Comparison of ENCODE assay signal across 16 cellular contexts in the genomic region with DNA sequence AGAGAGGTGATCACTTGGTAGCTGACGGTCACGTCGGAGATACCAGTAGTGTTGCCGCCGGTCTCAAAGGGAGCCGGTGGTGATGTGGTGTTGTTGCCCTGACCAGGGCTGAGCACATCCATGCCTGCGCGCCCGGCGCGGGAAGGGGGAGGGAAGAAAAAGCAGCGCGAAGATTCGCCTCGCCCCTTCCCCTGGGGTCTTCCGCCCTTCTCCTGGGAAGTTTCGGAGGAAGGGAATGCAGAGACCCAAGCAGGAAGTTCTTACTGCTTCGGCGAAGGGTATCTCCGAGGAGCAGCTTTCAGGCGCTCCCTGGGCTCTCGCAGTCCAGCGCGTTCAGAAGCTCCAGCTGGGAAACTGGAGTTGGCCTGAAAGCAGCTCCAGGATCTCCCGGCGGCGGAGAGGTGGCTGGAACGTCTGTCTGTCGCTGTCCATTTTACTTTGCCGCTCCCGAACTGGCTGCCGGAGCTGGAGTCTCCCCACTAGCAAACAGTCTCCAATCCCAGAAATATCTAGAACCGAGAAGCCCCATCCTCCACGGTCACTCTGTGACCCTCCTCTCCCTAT. TPM values are rescaled to one million over a fixed set of nuclear protein-coding genes. Genes with fewer than 3 reads are reported as not detected.
DNase-seq lines count a peak whose midpoint lies in the region; ATAC-seq and TF ChIP-seq lines count a peak whose summit lies in the region.
"Had no signal": no experiment of that assay in that cellular context is flagged by ENCODE, and none has a peak within 500 bp of the region (broad histone marks: within the 10 kb centered on the region; RNA-seq: fewer than 3 reads in every experiment).

No MANE protein-coding gene starts in this region.

- intact Hi-C loops in testis (cut with DNase I; ENCODE audit: low total_unique reads) (no loop called here), gastrocnemius medialis (cut with DNase I; ENCODE audit: low total_unique reads) (loop anchor here (10.0 kb wide), 1 partner anchor 557 kb away; no protein-coding TSS in a partner anchor)

- peak; percentile 44 for DNase-seq in DMS 273 (lab: John Stamatoyannopoulos, UW; ENCODE audit: unreplicated experiment)
- DNase-seq in DMS 273 treated with DMSO at 0.1 percent for 48 hours (lab: John Stamatoyannopoulos, UW), result no peak
- DNase-seq in WTC11 (ENCODE audit: low spot score), result peak; percentile 38
- peak; percentile 33 for DNase-seq in iPS-NIHi11 (ENCODE audit: low spot score)
- peak; percentile 10 for DNase-seq in superior temporal gyrus (ENCODE audit: extremely low spot score)
- DNase-seq in testis, result no peak
- DNase-seq in gastrocnemius medialis, result no peak
- DNase-seq: 8988T; activated CD8-positive, alpha-beta memory T cell treated with anti-CD3 and anti-CD28 coated beads for 24 hours; activated effector memory CD4-positive, alpha-beta T cell treated with Interleukin-2 at 50 U/mL for 16 hours had no signal

- ATAC-seq in WTC11 (peak; percentile 5), gastrocnemius medialis (no peak), HG03139 (IDR thresholded peaks at IDR 0.05; ENCODE audit: unreplicated experiment) (no peak)

- no peak overlapping the region for H3K27ac ChIP-seq in testis
- no peak overlapping the region for H3K27ac ChIP-seq in gastrocnemius medialis
- H3K27ac ChIP-seq: SK-N-MC had no signal

- CTCF ChIA-PET in WTC11 (lab: Charles Lee), result no interaction called here

- H3K27me3 ChIP-seq in testis, result no peaks in the 10 kb centered on the region
- H3K27me3 ChIP-seq in gastrocnemius medialis, result peaks cover 31 to 38% (median 32%) of the 10 kb centered on the region in 3 donors

- no peak for TF ChIP-seq POLR2A in testis (IDR thresholded peaks at IDR 0.05)
- no peak for TF ChIP-seq POLR2A in gastrocnemius medialis (IDR thresholded peaks at IDR 0.05)

- H3K27me3 Mint-ChIP-seq in WTC11 (ENCODE audit: low read depth), result peaks cover 37% of the 10 kb centered on the region

- H3K4me3 Mint-ChIP-seq in WTC11, result peak overlapping the region; percentile 88
- H3K4me3 Mint-ChIP-seq: memory B cell had no signal

- H3K36me3 ChIP-seq in testis (ENCODE audit: low read depth, missing control alignments) (no peaks in the 10 kb centered on the region), gastrocnemius medialis (no peaks in the 10 kb centered on the region)

- no peak overlapping the region for H3K4me3 ChIP-seq in testis
- H3K4me3 ChIP-seq in gastrocnemius medialis, result no peak overlapping the region
- H3K4me3 ChIP-seq: SK-N-MC had no signal

- TF ChIP-seq CTCF in WTC11 (IDR thresholded peaks at IDR 0.05) (no peak), testis (IDR thresholded peaks at IDR 0.05) (no peak), gastrocnemius medialis (IDR thresholded peaks at IDR 0.05 in 4 of 5, conservative IDR thresholded peaks at IDR 0.05 in 1 of 5) (no peak)

- WGBS in testis, 2 donors, result 0 to 2% methylated on average over 10 to 34 of the region's 34 CpGs

- H3K9me3 Mint-ChIP-seq in WTC11, result 0 out of 2 replicates have a peak, but pooled peaks cover 3% of the 10 kb centered on the region

- no peak overlapping the region for H3K27ac Mint-ChIP-seq in WTC11
- H3K27ac Mint-ChIP-seq: memory B cell had no signal

- in situ Hi-C loops in gastrocnemius medialis (cut with MboI; ENCODE audit: low sequenced_read_pairs in 4 of 4), result no loop called here

- POLR2A ChIA-PET in WTC11 (lab: Charles Lee), result no interaction called here

- H3K36me3 Mint-ChIP-seq in WTC11, result peaks cover 2% of the 10 kb centered on the region; the same call in 1 of the 2 replicates
- H3K36me3 Mint-ChIP-seq: CD14-positive monocyte had no signal

- H3K4me1 ChIP-seq in testis, result no peaks in the 10 kb centered on the region
- no peaks in the 10 kb centered on the region for H3K4me1 ChIP-seq in gastrocnemius medialis

- H3K4me1 Mint-ChIP-seq in WTC11, result peaks cover 58% of the 10 kb centered on the region
- H3K4me1 Mint-ChIP-seq: CD14-positive monocyte had no signal

- no peaks in the 10 kb centered on the region for H3K9me3 ChIP-seq in testis
- no peaks in the 10 kb centered on the region for H3K9me3 ChIP-seq in gastrocnemius medialis

TF ChIP-seq in WTC11, 78 proteins besides CTCF, POLR2A, EP300 and RAD21:
- TF ChIP-seq TP53 (CRISPR knock-in tag; IDR thresholded peaks at IDR 0.05) (0 out of 2 replicates have a peak, but pooled peaks have one; percentile 16), TEAD1 (CRISPR knock-in tag; IDR thresholded peaks at IDR 0.05) (no peak)

RNA-seq across cellular contexts. Expression of gene HTR1A, which starts 0.6 kb away (rescaled TPM):
- 0.46 to 0.66 TPM (median 0.52 TPM) in 3 replicates for total RNA-seq in WTC11 (2021)
- under 1 TPM; 0.24 to 0.68 TPM for total RNA-seq in testis
- not detected for polyA plus RNA-seq in testis (ENCODE audit: insufficient read depth, low read depth, low replicate concordance)
- not detected for total RNA-seq in gastrocnemius medialis
- total RNA-seq: Daoy, OCI-LY7 had no signal
- polyA plus RNA-seq: CD14-positive monocyte had no signal

Comparison
In these comparisons a context has a peak if more than half of its experiments do, and no peak if none do; other contexts are left out.
1. DNase-seq: peak in DMS 273 (single experiment), WTC11 (single experiment), iPS-NIHi11 (single experiment) and superior temporal gyrus (single experiment); none in DMS 273 treated with DMSO at 0.1 percent for 48 hours (single experiment), testis (single experiment) and gastrocnemius medialis (0 of 2).